Comparison of ENCODE assay signal across 30 cellular contexts in genomic region chr1:79117376-79117775, GRCh38.
"Had no signal": no experiment of that assay in that cellular context is flagged by ENCODE, and none has a peak within 500 bp of the region (broad histone marks: within the 10 kb centered on the region; RNA-seq: fewer than 3 reads in every experiment).

No MANE protein-coding gene starts in this region.

- H3K9me3 ChIP-seq: breast epithelium, colonic mucosa, gastroesophageal sphincter, neutrophil, pancreas, prostate gland, testis had no signal

- ATAC-seq: gastroesophageal sphincter, left colon, pancreas, sciatic nerve had no signal

- H3K36me3 Mint-ChIP-seq: activated naive CD8-positive, alpha-beta T cell treated with anti-CD3 and anti-CD28 coated beads for 36 hours; naive B cell had no signal

- H3K4me3 Mint-ChIP-seq: activated naive CD8-positive, alpha-beta T cell treated with anti-CD3 and anti-CD28 coated beads for 36 hours; naive B cell; nephron progenitor cell had no signal

- FAIRE-seq: endometrium, kidney, pancreas, small intestine, urothelium cell line had no signal

- H2AFZ ChIP-seq: hepatocyte had no signal

- DNase-seq: activated CD4-positive, alpha-beta T cell treated with anti-CD3 and anti-CD28 coated beads for 4 hours; activated CD4-positive, alpha-beta T cell treated with anti-CD3 and anti-CD28 coated beads, Interleukin-2, amount 50 U/mL, for 4 hours; activated CD4-positive, CD25-positive, alpha-beta regulatory T cell; activated effector memory CD4-positive, alpha-beta T cell treated with Interleukin-2 at 50 U/mL for 16 hours; activated naive CD4-positive, alpha-beta T cell treated with Interleukin-2 at 50 U/mL for 16 hours; activated naive CD8-positive, alpha-beta T cell treated with anti-CD3 and anti-CD28 coated beads for 36 hours; amniotic stem cell; colonic mucosa; effector CD8-positive, alpha-beta T cell; erythroblast; kidney; left colon; mammary epithelial cell; naive B cell; nephron progenitor cell; pancreas; retina; small intestine; stimulated activated CD4-positive, alpha-beta T cell treated with anti-CD3 and anti-CD28 coated beads, Interleukin-1b, Interleukin-23, amount 100 ng/mL, for 48 hours; stimulated activated naive CD4-positive, alpha-beta T cell treated with Interleukin-2 at 50 U/mL for 16 hours; testis; trophoblast cell had no signal

- H3K27ac ChIP-seq: breast epithelium, colonic mucosa, gastroesophageal sphincter, hepatocyte, neutrophil, pancreas, prostate gland, testis had no signal

- H3K4me1 ChIP-seq: breast epithelium, colonic mucosa, gastroesophageal sphincter, pancreas, prostate gland, testis had no signal

- H3K79me2 ChIP-seq: hepatocyte had no signal

- H3K4me2 ChIP-seq: hepatocyte had no signal

- H3K27me3 Mint-ChIP-seq: activated naive CD8-positive, alpha-beta T cell treated with anti-CD3 and anti-CD28 coated beads for 36 hours; naive B cell had no signal

- H3K9me3 Mint-ChIP-seq: activated naive CD8-positive, alpha-beta T cell treated with anti-CD3 and anti-CD28 coated beads for 36 hours; nephron progenitor cell had no signal

- H3K4me1 Mint-ChIP-seq: activated naive CD8-positive, alpha-beta T cell treated with anti-CD3 and anti-CD28 coated beads for 36 hours; naive B cell; nephron progenitor cell had no signal

- H3K36me3 ChIP-seq: breast epithelium, colonic mucosa, gastroesophageal sphincter, neutrophil, pancreas, prostate gland had no signal

- H3K27me3 ChIP-seq: breast epithelium, colonic mucosa, gastroesophageal sphincter, hepatocyte, neutrophil, pancreas, testis had no signal

- H3K4me3 ChIP-seq: breast epithelium, colonic mucosa, gastroesophageal sphincter, hepatocyte, pancreas, prostate gland, testis had no signal

- H3K27ac Mint-ChIP-seq: activated naive CD8-positive, alpha-beta T cell treated with anti-CD3 and anti-CD28 coated beads for 36 hours; naive B cell; nephron progenitor cell had no signal
